Comparison of ENCODE assay signal across 20 cellular contexts in the genomic region with DNA sequence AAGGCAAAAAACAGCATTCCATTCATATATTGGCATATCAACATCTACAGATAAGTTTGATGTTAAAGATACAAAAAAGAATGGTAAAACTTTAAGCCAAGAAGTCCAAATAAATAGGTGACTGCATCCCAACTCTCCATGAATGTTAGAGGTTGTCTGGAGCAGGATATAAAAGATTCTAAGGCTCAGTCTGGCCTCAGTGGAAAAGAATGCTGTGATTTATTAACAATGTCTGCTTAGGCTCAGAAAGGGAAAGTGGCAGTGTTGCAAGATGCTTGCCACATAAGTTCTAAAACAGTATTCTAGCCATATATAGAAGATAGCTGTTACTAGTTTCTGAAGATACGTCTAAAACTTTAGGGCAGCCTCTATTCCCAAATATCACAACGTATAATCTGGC.
DNase-seq lines count a peak whose midpoint lies in the region; ATAC-seq and TF ChIP-seq lines count a peak whose summit lies in the region.
"Had no signal": no experiment of that assay in that cellular context is flagged by ENCODE, and none has a peak within 500 bp of the region (broad histone marks: within the 10 kb centered on the region; RNA-seq: fewer than 3 reads in every experiment).

No MANE protein-coding gene starts in this region.

- H3K27me3 Mint-ChIP-seq in CD8-positive, alpha-beta memory T cell = no peaks in the 10 kb centered on the region
- H3K27me3 Mint-ChIP-seq: activated CD4-positive, alpha-beta T cell treated with anti-CD3 and anti-CD28 coated beads, Interleukin-2, amount 10 ng/mL, durations not matched to agents 24 days and 14 days; CD4-positive, alpha-beta T cell had no signal

- H3K79me2 ChIP-seq in OCI-LY3 (ENCODE audit: low read length) = no peaks in the 10 kb centered on the region
- no peaks in the 10 kb centered on the region for H3K79me2 ChIP-seq in fibroblast of lung (ENCODE audit: control insufficient read depth, insufficient read depth, low read length)

- H2AFZ ChIP-seq in OCI-LY3 (ENCODE audit: low read depth, low read length) (no peak overlapping the region), fibroblast of lung (ENCODE audit: low read length) (no peak overlapping the region)

- POLR2A ChIA-PET in CD8-positive, alpha-beta memory T cell (lab: Charles Lee) = no interaction called here

- no peak overlapping the region for H3K4me3 Mint-ChIP-seq in CD8-positive, alpha-beta memory T cell
- H3K4me3 Mint-ChIP-seq: activated CD4-positive, alpha-beta T cell treated with anti-CD3 and anti-CD28 coated beads, Interleukin-2, amount 10 ng/mL, durations not matched to agents 24 days and 14 days; activated T-helper 1 cell treated with anti-CD3 and anti-CD28 coated beads, Interleukin-12 subunit alpha, Interleukin-12 subunit beta, Interleukin-2, Interleukin-4 antibody, amounts not matched to agents 30 ng/mL and 10 ng/mL and 1 ng/mL, durations not matched to agents 14 hours and 24 hours and 36 hours; CD4-positive, alpha-beta T cell had no signal

- peaks cover 3 to 9% (median 5%) of the 10 kb centered on the region in 5 donors for H3K9me3 Mint-ChIP-seq in CD8-positive, alpha-beta memory T cell
- H3K9me3 Mint-ChIP-seq: activated CD4-positive, alpha-beta T cell treated with anti-CD3 and anti-CD28 coated beads, Interleukin-2, amount 10 ng/mL, durations not matched to agents 24 days and 14 days; activated T-helper 1 cell treated with anti-CD3 and anti-CD28 coated beads, Interleukin-12 subunit alpha, Interleukin-12 subunit beta, Interleukin-2, Interleukin-4 antibody, amounts not matched to agents 30 ng/mL and 10 ng/mL and 1 ng/mL, durations not matched to agents 14 hours and 24 hours and 36 hours; CD4-positive, alpha-beta T cell had no signal

- peaks cover 8% of the 10 kb centered on the region; the same call in 1 of the 2 replicates for H3K4me1 ChIP-seq in OCI-LY3 (ENCODE audit: low read length)
- H3K4me1 ChIP-seq in fibroblast of lung (ENCODE audit: control insufficient read depth, extremely low read depth, insufficient read depth, low read length) = no peaks in the 10 kb centered on the region
- peaks cover 8% of the 10 kb centered on the region for H3K4me1 ChIP-seq in muscle layer of colon (ENCODE audit: insufficient read depth, low read length)
- no peaks in the 10 kb centered on the region for H3K4me1 ChIP-seq in vagina
- H3K4me1 ChIP-seq in CD8-positive, alpha-beta memory T cell (ENCODE audit: insufficient read depth, low read length) = no peaks in the 10 kb centered on the region
- no peaks in the 10 kb centered on the region for H3K4me1 ChIP-seq in gastrocnemius medialis
- H3K4me1 ChIP-seq: right atrium auricular region had no signal

- H3K36me3 ChIP-seq in OCI-LY3 (replicated peaks; ENCODE audit: low read depth, low read length) (no peaks in the 10 kb centered on the region), fibroblast of lung (ENCODE audit: control insufficient read depth, insufficient read depth, low read length) (no peaks in the 10 kb centered on the region), muscle layer of colon (ENCODE audit: insufficient read depth, low read length) (no peaks in the 10 kb centered on the region), vagina (no peaks in the 10 kb centered on the region), gastrocnemius medialis (no peaks in the 10 kb centered on the region)
- no peaks in the 10 kb centered on the region for H3K36me3 ChIP-seq in CD8-positive, alpha-beta memory T cell (ENCODE audit: insufficient read depth, low read length)
- H3K36me3 ChIP-seq: right atrium auricular region, WERI-Rb-1 had no signal

- H3K27me3 ChIP-seq in OCI-LY3 (ENCODE audit: low read depth, low read length) = no peaks in the 10 kb centered on the region
- no peaks in the 10 kb centered on the region for H3K27me3 ChIP-seq in fibroblast of lung (ENCODE audit: control insufficient read depth, insufficient read depth, low read length)
- no peaks in the 10 kb centered on the region for H3K27me3 ChIP-seq in muscle layer of colon (ENCODE audit: control insufficient read depth in 1 of 2, insufficient read depth in 2 of 2, low read length in 2 of 2)
- no peaks in the 10 kb centered on the region for H3K27me3 ChIP-seq in vagina
- no peaks in the 10 kb centered on the region for H3K27me3 ChIP-seq in CD8-positive, alpha-beta memory T cell (ENCODE audit: insufficient read depth, low read length, poor library complexity, severe bottlenecking)
- H3K27me3 ChIP-seq in gastrocnemius medialis = no peaks in the 10 kb centered on the region
- H3K27me3 ChIP-seq: right atrium auricular region had no signal

- TF ChIP-seq CTCF in OCI-LY3 (IDR thresholded peaks at IDR 0.05; ENCODE audit: low read depth, low read length) = no peak
- TF ChIP-seq CTCF in fibroblast of lung (conservative IDR thresholded peaks at IDR 0.05 in 1 of 2, IDR thresholded peaks at IDR 0.05 in 1 of 2; ENCODE audit: low read depth in 1 of 2, low read length in 2 of 2) = no peak
- no peak for TF ChIP-seq CTCF in vagina (IDR thresholded peaks at IDR 0.05)
- TF ChIP-seq CTCF in gastrocnemius medialis (IDR thresholded peaks at IDR 0.05 in 4 of 5, conservative IDR thresholded peaks at IDR 0.05 in 1 of 5) = no peak

- ATAC-seq in gastrocnemius medialis = no peak
- no peak for ATAC-seq in HG03521 (IDR thresholded peaks at IDR 0.05; ENCODE audit: unreplicated experiment)
- ATAC-seq: stimulated activated naive CD8-positive, alpha-beta T cell treated with anti-CD3 and anti-CD28 coated beads, Interleukin-15, Interleukin-2, amounts not matched to agents 100 U/mL and 50 U/mL, for 24 hours had no signal

- H3K4me2 ChIP-seq in OCI-LY3 (ENCODE audit: low read length) (peak overlapping the region; percentile 16), fibroblast of lung (ENCODE audit: extremely low read depth, insufficient read depth, low read length) (no peak overlapping the region)

- H3K36me3 Mint-ChIP-seq in CD8-positive, alpha-beta memory T cell = no peaks in the 10 kb centered on the region

- H4K20me1 ChIP-seq in OCI-LY3 (ENCODE audit: insufficient read depth, low read length) (no peaks in the 10 kb centered on the region), fibroblast of lung (ENCODE audit: control insufficient read depth, extremely low read depth, insufficient read depth, low read length) (no peaks in the 10 kb centered on the region)

- H3K9ac ChIP-seq in OCI-LY3 (ENCODE audit: low read length) (no peak overlapping the region), fibroblast of lung (ENCODE audit: insufficient read depth, low read length) (no peak overlapping the region), muscle layer of colon (ENCODE audit: low read length) (no peak overlapping the region)

- H3K4me1 Mint-ChIP-seq in CD8-positive, alpha-beta memory T cell = no peaks in the 10 kb centered on the region
- H3K4me1 Mint-ChIP-seq: activated CD4-positive, alpha-beta T cell treated with anti-CD3 and anti-CD28 coated beads, Interleukin-2, amount 10 ng/mL, durations not matched to agents 24 days and 14 days had no signal

- H3K27ac ChIP-seq in OCI-LY3 (ENCODE audit: low read length) (no peak overlapping the region), fibroblast of lung (ENCODE audit: insufficient read depth, low read length) (no peak overlapping the region), muscle layer of colon (ENCODE audit: low read depth, low read length) (peak overlapping the region; percentile 30), vagina (peak overlapping the region; percentile 39), gastrocnemius medialis (no peak overlapping the region)
- H3K27ac ChIP-seq in CD8-positive, alpha-beta memory T cell (ENCODE audit: low read depth, low read length) = no peak overlapping the region
- H3K27ac ChIP-seq: right atrium auricular region, WERI-Rb-1 had no signal

- TF ChIP-seq POLR2A in vagina (IDR thresholded peaks at IDR 0.05) (no peak), gastrocnemius medialis (IDR thresholded peaks at IDR 0.05) (no peak)

- H3K4me3 ChIP-seq in OCI-LY3 (ENCODE audit: low read length) (no peak overlapping the region), fibroblast of lung (replicated peaks in 1 of 4; ENCODE audit: control extremely low read depth in 1 of 4, insufficient read depth in 1 of 4, low read depth in 3 of 4, low read length in 4 of 4) (no peak overlapping the region), muscle layer of colon (ENCODE audit: low read depth in 1 of 2, low read length in 2 of 2) (no peak overlapping the region), vagina (no peak overlapping the region), gastrocnemius medialis (no peak overlapping the region)
- no peak overlapping the region for H3K4me3 ChIP-seq in CD8-positive, alpha-beta memory T cell (ENCODE audit: low read length)
- H3K4me3 ChIP-seq: right atrium auricular region had no signal

- H3K27ac Mint-ChIP-seq in CD8-positive, alpha-beta memory T cell = no peak overlapping the region
- H3K27ac Mint-ChIP-seq: activated CD4-positive, alpha-beta T cell treated with anti-CD3 and anti-CD28 coated beads, Interleukin-2, amount 10 ng/mL, durations not matched to agents 24 days and 14 days; activated T-helper 1 cell treated with anti-CD3 and anti-CD28 coated beads, Interleukin-12 subunit alpha, Interleukin-12 subunit beta, Interleukin-2, Interleukin-4 antibody, amounts not matched to agents 30 ng/mL and 10 ng/mL and 1 ng/mL, durations not matched to agents 14 hours and 24 hours and 36 hours; CD4-positive, alpha-beta T cell had no signal

- no peaks in the 10 kb centered on the region for H3K9me3 ChIP-seq in OCI-LY3 (ENCODE audit: insufficient read depth, low read length)
- H3K9me3 ChIP-seq in fibroblast of lung (ENCODE audit: control insufficient read depth, insufficient read depth, low read depth, low read length) = no peaks in the 10 kb centered on the region
- no peaks in the 10 kb centered on the region for H3K9me3 ChIP-seq in muscle layer of colon (ENCODE audit: low read length)
- H3K9me3 ChIP-seq in vagina = no peaks in the 10 kb centered on the region
- H3K9me3 ChIP-seq in CD8-positive, alpha-beta memory T cell (ENCODE audit: low read length) = no peaks in the 10 kb centered on the region
- H3K9me3 ChIP-seq in gastrocnemius medialis = no peaks in the 10 kb centered on the region
- H3K9me3 ChIP-seq: right atrium auricular region had no signal

- intact Hi-C loops in vagina (cut with DNase I) = no loop called here
- intact Hi-C loops in gastrocnemius medialis (cut with DNase I; ENCODE audit: low total_unique reads) = no loop called here

- in situ Hi-C loops in gastrocnemius medialis (cut with MboI; ENCODE audit: low sequenced_read_pairs in 4 of 4) = no loop called here

- DNase-seq in fibroblast of lung (ENCODE audit: low read depth in 2 of 2) (peak; percentile 11 to 57), vagina (ENCODE audit: extremely low spot score in 2 of 2) (no peak), gastrocnemius medialis (no peak)
- no peak for DNase-seq in CD8-positive, alpha-beta memory T cell
- DNase-seq: activated CD4-positive, alpha-beta T cell treated with anti-CD3 and anti-CD28 coated beads, Interleukin-2, amount 10 ng/mL, durations not matched to agents 24 days and 14 days; activated naive CD4-positive, alpha-beta T cell treated with anti-CD3 and anti-CD28 coated beads, Interleukin-2, amount 50 U/mL, for 16 hours; CD4-positive, alpha-beta T cell; NCI-H1417; NCI-H2081; NCI-H345; NCI-H748 treated with DMSO at 0.1 percent for 48 hours; stimulated activated CD4-positive, alpha-beta T cell treated with anti-CD3 and anti-CD28 coated beads, Interleukin-12 subunit alpha, Interleukin-12 subunit beta, amount 100 ng/mL, for 4 hours; stimulated activated CD4-positive, alpha-beta T cell treated with anti-CD3 and anti-CD28 coated beads, Interleukin-4, amount 100 ng/mL, for 24 hours; stimulated activated naive CD8-positive, alpha-beta T cell treated with anti-CD3 and anti-CD28 coated beads, Interleukin-15, Interleukin-2, amounts not matched to agents 100 U/mL and 50 U/mL, for 24 hours; WERI-Rb-1 had no signal

- CTCF ChIA-PET in CD8-positive, alpha-beta memory T cell (lab: Charles Lee) = no interaction called here

Comparison
In these comparisons a context has a peak if more than half of its experiments do, and no peak if none do; other contexts are left out.
1. H3K27ac ChIP-seq: peak in muscle layer of colon (single experiment) and vagina (single experiment); none in OCI-LY3 (single experiment), fibroblast of lung (single experiment), CD8-positive, alpha-beta memory T cell (single experiment) and gastrocnemius medialis (0 of 4).
2. DNase-seq: peak in fibroblast of lung (2 of 2); none in vagina (0 of 2), CD8-positive, alpha-beta memory T cell (0 of 5) and gastrocnemius medialis (0 of 2).